ENCODE assay signal across 2 cellular contexts in the genomic region with DNA sequence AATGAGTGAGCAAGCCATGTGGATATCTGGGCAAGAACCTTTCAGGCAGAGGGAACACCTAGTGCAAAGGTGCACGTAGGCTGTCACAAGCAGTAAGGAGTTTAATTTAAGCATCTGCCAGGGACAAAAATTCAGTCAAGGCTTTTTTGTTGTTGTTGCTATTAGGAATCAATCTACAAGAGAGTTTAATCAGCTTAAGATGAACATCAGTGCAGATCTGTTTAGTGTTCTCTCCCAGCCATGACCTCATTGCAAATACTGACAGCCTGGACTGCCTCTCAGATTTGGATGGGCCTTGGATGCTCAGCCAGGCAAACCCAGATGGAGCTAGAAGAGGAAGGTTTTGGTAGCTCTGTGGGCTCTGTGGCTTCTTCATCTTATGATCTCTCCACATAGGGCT.
A peak's percentile ranks its signal among the peaks of the same experiment; 100 is the strongest.
TF ChIP-seq lines count a peak whose summit lies in the region.

No MANE protein-coding gene starts in this region.

TF ChIP-seq in IMR-90, 13 proteins besides CTCF, POLR2A, EP300 and RAD21:
- no peak for TF ChIP-seq FOS (IDR thresholded peaks at IDR 0.05; ENCODE audit: low read depth, low read length)
- no peak for TF ChIP-seq ELK1 (IDR thresholded peaks at IDR 0.05; ENCODE audit: borderline replicate concordance, low read depth, low read length)
- no peak for TF ChIP-seq CHD1 (IDR thresholded peaks at IDR 0.05; ENCODE audit: low read depth, low read length)
- no peak for TF ChIP-seq RFX5 (IDR thresholded peaks at IDR 0.05; ENCODE audit: low read depth, low read length)
- no peak for TF ChIP-seq RCOR1 (IDR thresholded peaks at IDR 0.05; ENCODE audit: insufficient replicate concordance, low read length)
- TF ChIP-seq CEBPB (IDR thresholded peaks at IDR 0.05; ENCODE audit: low read depth, low read length): no peak
- TF ChIP-seq NFE2L2 (IDR thresholded peaks at IDR 0.05; ENCODE audit: low read depth, low read length): no peak
- TF ChIP-seq MXI1 (IDR thresholded peaks at IDR 0.05; ENCODE audit: borderline replicate concordance, low read depth, low read length): no peak
- TF ChIP-seq BHLHE40 (IDR thresholded peaks at IDR 0.05; ENCODE audit: low read depth, low read length): no peak
- no peak for TF ChIP-seq SMC3 (IDR thresholded peaks at IDR 0.05; ENCODE audit: low read depth, low read length)
- TF ChIP-seq MAFK (IDR thresholded peaks at IDR 0.05; ENCODE audit: low read depth, low read length): no peak
- no peak for TF ChIP-seq MAZ (IDR thresholded peaks at IDR 0.05; ENCODE audit: borderline replicate concordance, low read depth, low read length)
- TF ChIP-seq, protein P1, sequence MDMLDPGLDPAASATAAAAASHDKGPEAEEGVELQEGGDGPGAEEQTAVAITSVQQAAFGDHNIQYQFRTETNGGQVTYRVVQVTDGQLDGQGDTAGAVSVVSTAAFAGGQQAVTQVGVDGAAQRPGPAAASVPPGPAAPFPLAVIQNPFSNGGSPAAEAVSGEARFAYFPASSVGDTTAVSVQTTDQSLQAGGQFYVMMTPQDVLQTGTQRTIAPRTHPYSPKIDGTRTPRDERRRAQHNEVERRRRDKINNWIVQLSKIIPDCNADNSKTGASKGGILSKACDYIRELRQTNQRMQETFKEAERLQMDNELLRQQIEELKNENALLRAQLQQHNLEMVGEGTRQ (IDR thresholded peaks at IDR 0.05; ENCODE audit: low read depth, low read length): no peak

TF ChIP-seq in SK-N-SH treated with all-trans-retinoic acid at 6 μM for 48 hours, 23 proteins besides CTCF, POLR2A, EP300 and RAD21:
- peak; percentile 50; the same call in 1 of the 2 replicates for TF ChIP-seq PPARA (CRISPR knock-in tag; IDR thresholded peaks at IDR 0.05; ENCODE audit: borderline replicate concordance)
- peak; percentile 59 for TF ChIP-seq ISL1 (CRISPR knock-in tag; IDR thresholded peaks at IDR 0.05)
- TF ChIP-seq ZNF70 (CRISPR knock-in tag; IDR thresholded peaks at IDR 0.05): no peak; the same call in 1 of the 2 replicates
- no peak for TF ChIP-seq OSR1 (CRISPR knock-in tag; IDR thresholded peaks at IDR 0.05)
- TF ChIP-seq TSHZ2 (CRISPR knock-in tag; IDR thresholded peaks at IDR 0.05): peak; percentile 97
- TF ChIP-seq GLIS3 (CRISPR knock-in tag; IDR thresholded peaks at IDR 0.05): 0 out of 2 replicates have a peak, but pooled peaks have one; percentile 56
- peak; percentile 71; the same call in 1 of the 2 replicates for TF ChIP-seq SNAI2 (CRISPR knock-in tag; IDR thresholded peaks at IDR 0.05)
- TF ChIP-seq TCF4 (CRISPR knock-in tag; IDR thresholded peaks at IDR 0.05; ENCODE audit: borderline replicate concordance): peak; percentile 95
- TF ChIP-seq ZNF8 (CRISPR knock-in tag; IDR thresholded peaks at IDR 0.05): peak; percentile 50; the same call in 1 of the 2 replicates
TF ChIP-seq in SK-N-SH treated with all-trans-retinoic acid at 6 μM for 48 hours: peak in this region for 7.
